1 cellular context compared by ENCODE assay signal in the genomic region with DNA sequence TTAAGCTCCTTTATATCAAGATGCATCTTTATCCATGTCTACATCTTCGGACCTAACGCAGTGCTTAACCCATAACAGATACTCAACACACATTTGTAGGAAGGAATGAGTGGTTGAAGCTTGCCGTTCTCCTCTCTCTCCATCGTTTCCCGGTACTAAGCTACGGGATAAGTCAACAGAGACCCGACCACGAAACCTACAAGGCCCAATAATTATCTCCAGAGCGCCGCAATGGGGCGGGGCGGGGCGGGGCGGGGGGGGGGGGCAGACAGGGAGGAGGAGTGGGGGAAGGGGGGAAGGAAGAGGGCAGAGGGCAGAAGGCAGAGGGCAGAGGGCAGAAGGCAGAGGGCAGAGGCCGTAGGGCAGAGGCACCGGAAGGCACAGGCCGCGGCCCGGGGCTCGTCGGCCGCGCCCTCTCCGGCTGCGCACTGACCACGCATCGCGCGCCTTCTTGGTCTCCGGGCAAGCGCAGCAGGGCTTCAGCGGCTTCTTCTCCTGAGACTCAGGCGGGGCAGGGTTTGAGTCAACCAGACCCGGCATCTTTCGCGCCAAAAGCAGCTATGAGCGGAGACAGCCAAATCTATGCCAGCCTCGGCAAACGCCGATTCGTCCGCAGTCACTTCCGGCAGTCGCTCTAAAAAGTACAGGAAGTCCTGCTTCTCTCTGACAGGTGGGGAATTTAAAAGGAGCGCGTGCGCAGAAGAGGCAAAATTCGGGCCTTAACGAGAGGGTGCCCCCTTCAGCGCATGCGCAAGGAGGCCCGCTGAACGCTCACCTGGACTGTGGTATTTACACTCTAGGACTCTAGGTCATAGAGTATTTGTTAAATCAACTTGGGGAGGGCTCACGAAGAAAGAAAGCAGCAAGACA.
TF ChIP-seq lines count a peak whose summit lies in the region.

A gene with protein sequence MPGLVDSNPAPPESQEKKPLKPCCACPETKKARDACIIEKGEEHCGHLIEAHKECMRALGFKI (minus strand): TSS at position 636 of the 870 bp plus-strand sequence. CDS start 96 bp downstream, at position 540.

TF ChIP-seq in HepG2, 621 proteins besides CTCF, POLR2A, EP300 and RAD21 (continued from another document and continues in another):
- TF ChIP-seq, protein P1, sequence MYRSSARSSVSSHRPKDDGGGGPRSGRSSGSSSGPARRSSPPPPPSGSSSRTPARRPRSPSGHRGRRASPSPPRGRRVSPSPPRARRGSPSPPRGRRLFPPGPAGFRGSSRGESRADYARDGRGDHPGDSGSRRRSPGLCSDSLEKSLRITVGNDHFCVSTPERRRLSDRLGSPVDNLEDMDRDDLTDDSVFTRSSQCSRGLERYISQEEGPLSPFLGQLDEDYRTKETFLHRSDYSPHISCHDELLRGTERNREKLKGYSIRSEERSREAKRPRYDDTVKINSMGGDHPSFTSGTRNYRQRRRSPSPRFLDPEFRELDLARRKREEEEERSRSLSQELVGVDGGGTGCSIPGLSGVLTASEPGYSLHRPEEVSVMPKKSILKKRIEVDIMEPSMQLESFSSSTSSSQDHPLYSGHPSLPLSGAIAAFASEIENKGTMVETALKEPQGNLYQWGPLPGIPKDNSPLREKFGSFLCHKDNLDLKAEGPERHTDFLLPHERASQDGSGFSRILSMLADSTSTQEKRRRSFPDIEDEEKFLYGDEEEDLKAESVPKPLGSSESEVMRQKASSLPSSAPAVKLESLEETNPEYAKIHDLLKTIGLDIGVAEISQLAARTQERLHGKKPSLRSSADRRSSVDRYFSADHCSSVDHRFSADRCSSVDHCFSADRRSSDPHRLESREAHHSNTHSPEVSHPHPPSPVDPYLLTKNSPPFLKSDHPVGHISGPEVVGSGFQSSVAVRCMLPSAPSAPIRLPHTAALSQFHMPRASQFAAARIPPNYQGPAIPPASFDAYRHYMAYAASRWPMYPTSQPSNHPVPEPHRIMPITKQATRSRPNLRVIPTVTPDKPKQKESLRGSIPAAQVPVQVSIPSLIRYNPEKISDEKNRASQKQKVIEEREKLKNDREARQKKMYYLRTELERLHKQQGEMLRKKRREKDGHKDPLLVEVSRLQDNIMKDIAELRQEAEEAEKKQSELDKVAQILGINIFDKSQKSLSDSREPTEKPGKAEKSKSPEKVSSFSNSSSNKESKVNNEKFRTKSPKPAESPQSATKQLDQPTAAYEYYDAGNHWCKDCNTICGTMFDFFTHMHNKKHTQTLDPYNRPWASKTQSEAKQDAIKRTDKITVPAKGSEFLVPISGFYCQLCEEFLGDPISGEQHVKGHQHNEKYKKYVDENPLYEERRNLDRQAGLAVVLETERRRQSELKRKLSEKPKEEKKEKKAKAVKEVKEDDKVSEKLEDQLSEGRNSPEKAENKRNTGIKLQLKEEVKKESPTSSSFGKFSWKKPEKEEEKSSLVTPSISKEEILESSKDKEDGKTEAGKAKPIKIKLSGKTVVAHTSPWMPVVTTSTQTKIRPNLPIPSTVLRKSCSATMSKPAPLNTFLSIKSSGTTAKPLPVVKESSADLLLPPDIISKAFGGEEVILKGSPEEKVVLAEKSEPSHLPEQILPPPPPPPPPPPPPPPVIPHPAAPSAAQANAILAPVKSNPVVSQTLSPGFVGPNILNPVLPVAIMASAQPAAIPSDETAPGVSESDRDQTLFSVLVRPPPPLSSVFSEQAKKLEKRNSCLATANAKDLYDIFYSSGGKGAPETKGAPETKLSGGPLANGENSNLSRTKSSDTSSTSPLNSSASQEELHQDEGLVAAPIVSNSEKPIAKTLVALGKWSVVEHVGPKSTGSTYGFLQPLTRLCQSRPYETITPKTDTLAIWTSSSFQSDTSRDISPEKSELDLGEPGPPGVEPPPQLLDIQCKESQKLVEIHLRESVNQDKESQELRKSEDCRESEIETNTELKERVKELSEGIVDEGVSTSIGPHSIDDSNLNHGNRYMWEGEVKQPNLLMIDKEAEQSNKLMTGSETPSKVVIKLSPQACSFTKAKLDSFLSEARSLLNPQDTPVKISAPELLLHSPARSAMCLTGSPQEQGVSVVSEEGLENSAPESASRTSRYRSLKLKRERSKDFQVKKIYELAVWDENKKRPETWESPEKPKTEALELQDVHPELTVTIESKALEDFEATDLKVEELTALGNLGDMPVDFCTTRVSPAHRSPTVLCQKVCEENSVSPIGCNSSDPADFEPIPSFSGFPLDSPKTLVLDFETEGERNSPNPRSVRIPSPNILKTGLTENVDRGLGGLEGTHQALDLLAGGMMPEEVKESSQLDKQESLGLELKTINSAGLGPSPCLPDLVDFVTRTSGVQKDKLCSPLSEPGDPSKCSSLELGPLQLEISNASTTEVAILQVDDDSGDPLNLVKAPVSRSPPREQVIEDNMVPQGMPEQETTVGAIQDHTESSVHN (CRISPR knock-in tag; IDR thresholded peaks at IDR 0.05), result no peak
- 0 out of 2 replicates have a peak, but pooled peaks have one; percentile 34 for TF ChIP-seq ZNF430 (CRISPR knock-in tag; IDR thresholded peaks at IDR 0.05)
- TF ChIP-seq, protein P2, sequence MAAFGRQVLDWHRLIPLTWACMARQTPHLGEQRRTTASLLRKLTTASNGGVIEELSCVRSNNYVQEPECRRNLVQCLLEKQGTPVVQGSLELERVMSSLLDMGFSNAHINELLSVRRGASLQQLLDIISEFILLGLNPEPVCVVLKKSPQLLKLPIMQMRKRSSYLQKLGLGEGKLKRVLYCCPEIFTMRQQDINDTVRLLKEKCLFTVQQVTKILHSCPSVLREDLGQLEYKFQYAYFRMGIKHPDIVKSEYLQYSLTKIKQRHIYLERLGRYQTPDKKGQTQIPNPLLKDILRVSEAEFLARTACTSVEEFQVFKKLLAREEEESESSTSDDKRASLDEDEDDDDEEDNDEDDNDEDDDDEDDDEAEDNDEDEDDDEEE (CRISPR knock-in tag; IDR thresholded peaks at IDR 0.05), result no peak
- peak; percentile 64 for TF ChIP-seq HNF4A (CRISPR knock-in tag; IDR thresholded peaks at IDR 0.05)
- peak; percentile 45; the same call in 1 of the 2 replicates for TF ChIP-seq RXRA (CRISPR knock-in tag; IDR thresholded peaks at IDR 0.05)
- peak; percentile 78; the same call in 1 of the 2 replicates for TF ChIP-seq ZSCAN31 (CRISPR knock-in tag; IDR thresholded peaks at IDR 0.05; ENCODE audit: low read depth)
- TF ChIP-seq, protein P3, sequence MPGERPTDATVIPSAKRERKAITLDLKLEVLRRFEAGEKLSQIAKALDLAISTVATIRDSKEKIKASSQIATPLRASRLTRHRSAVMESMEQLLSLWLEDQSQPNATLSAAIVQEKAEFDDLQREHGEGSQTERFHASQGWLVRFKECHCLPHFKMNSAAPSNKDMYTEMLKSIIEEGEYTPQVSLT (CRISPR knock-in tag; IDR thresholded peaks at IDR 0.05; ENCODE audit: borderline replicate concordance, low read depth), result no peak
- TF ChIP-seq PHF8 (CRISPR knock-in tag; IDR thresholded peaks at IDR 0.05), result peak; percentile 94
- TF ChIP-seq, protein P4, sequence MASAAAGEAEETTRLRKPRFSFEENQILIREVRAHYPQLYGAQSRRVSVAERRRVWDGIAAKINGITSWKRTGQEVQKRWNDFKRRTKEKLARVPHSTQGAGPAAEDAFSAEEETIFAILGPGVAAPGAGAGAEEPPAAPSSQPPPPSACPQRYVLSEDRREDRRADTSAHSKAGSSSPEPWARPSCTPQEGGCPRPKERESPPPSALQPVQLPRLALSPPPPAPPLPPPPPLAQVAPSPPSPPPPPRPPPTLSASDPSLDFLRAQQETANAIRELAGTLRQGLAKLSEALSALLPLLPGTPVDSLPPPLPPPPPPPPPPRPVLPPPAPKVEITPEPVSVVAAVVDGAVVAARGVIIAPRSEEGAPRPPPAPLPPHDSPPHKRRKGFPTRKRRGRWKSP (CRISPR knock-in tag; IDR thresholded peaks at IDR 0.05), result 0 out of 2 replicates have a peak, but pooled peaks have one; percentile 45
- TF ChIP-seq, protein P5, sequence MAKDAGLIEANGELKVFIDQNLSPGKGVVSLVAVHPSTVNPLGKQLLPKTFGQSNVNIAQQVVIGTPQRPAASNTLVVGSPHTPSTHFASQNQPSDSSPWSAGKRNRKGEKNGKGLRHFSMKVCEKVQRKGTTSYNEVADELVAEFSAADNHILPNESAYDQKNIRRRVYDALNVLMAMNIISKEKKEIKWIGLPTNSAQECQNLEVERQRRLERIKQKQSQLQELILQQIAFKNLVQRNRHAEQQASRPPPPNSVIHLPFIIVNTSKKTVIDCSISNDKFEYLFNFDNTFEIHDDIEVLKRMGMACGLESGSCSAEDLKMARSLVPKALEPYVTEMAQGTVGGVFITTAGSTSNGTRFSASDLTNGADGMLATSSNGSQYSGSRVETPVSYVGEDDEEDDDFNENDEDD (CRISPR knock-in tag; IDR thresholded peaks at IDR 0.05; ENCODE audit: borderline replicate concordance), result peak; percentile 86; the same call in 1 of the 2 replicates
- no peak for TF ChIP-seq DNMT1 (CRISPR knock-in tag; IDR thresholded peaks at IDR 0.05)
- peak; percentile 85 for TF ChIP-seq THAP11 (CRISPR knock-in tag; IDR thresholded peaks at IDR 0.05)
- TF ChIP-seq, protein P6, sequence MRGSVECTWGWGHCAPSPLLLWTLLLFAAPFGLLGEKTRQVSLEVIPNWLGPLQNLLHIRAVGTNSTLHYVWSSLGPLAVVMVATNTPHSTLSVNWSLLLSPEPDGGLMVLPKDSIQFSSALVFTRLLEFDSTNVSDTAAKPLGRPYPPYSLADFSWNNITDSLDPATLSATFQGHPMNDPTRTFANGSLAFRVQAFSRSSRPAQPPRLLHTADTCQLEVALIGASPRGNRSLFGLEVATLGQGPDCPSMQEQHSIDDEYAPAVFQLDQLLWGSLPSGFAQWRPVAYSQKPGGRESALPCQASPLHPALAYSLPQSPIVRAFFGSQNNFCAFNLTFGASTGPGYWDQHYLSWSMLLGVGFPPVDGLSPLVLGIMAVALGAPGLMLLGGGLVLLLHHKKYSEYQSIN (CRISPR knock-in tag; IDR thresholded peaks at IDR 0.05; ENCODE audit: borderline replicate concordance), result no peak
- TF ChIP-seq, protein P7, sequence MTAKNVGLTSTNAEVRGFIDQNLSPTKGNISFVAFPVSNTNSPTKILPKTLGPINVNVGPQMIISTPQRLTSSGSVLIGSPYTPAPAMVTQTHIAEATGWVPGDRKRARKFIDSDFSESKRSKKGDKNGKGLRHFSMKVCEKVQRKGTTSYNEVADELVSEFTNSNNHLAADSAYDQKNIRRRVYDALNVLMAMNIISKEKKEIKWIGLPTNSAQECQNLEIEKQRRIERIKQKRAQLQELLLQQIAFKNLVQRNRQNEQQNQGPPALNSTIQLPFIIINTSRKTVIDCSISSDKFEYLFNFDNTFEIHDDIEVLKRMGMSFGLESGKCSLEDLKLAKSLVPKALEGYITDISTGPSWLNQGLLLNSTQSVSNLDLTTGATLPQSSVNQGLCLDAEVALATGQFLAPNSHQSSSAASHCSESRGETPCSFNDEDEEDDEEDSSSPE (CRISPR knock-in tag; IDR thresholded peaks at IDR 0.05), result peak; percentile 87
- peak; percentile 69 for TF ChIP-seq NFYC (CRISPR knock-in tag; IDR thresholded peaks at IDR 0.05)
- TF ChIP-seq, protein P8, sequence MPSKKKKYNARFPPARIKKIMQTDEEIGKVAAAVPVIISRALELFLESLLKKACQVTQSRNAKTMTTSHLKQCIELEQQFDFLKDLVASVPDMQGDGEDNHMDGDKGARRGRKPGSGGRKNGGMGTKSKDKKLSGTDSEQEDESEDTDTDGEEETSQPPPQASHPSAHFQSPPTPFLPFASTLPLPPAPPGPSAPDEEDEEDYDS (CRISPR knock-in tag; IDR thresholded peaks at IDR 0.05), result peak; percentile 84
- TF ChIP-seq ZNF234 (CRISPR knock-in tag; conservative IDR thresholded peaks at IDR 0.05), result no peak
- peak; percentile 65 for TF ChIP-seq HNRNPLL (IDR thresholded peaks at IDR 0.05; ENCODE audit: low read depth, low read length, poor library complexity, severe bottlenecking)
- no peak for TF ChIP-seq ZNF253 (CRISPR knock-in tag; IDR thresholded peaks at IDR 0.05; ENCODE audit: borderline replicate concordance)
- TF ChIP-seq, protein P9, sequence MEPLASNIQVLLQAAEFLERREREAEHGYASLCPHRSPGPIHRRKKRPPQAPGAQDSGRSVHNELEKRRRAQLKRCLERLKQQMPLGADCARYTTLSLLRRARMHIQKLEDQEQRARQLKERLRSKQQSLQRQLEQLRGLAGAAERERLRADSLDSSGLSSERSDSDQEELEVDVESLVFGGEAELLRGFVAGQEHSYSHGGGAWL (CRISPR knock-in tag; IDR thresholded peaks at IDR 0.05), result peak; percentile 47; the same call in 1 of the 2 replicates
- TF ChIP-seq, protein P10, sequence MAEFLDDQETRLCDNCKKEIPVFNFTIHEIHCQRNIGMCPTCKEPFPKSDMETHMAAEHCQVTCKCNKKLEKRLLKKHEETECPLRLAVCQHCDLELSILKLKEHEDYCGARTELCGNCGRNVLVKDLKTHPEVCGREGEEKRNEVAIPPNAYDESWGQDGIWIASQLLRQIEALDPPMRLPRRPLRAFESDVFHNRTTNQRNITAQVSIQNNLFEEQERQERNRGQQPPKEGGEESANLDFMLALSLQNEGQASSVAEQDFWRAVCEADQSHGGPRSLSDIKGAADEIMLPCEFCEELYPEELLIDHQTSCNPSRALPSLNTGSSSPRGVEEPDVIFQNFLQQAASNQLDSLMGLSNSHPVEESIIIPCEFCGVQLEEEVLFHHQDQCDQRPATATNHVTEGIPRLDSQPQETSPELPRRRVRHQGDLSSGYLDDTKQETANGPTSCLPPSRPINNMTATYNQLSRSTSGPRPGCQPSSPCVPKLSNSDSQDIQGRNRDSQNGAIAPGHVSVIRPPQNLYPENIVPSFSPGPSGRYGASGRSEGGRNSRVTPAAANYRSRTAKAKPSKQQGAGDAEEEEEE (CRISPR knock-in tag; IDR thresholded peaks at IDR 0.05; ENCODE audit: borderline replicate concordance), result no peak
- TF ChIP-seq, protein P11, sequence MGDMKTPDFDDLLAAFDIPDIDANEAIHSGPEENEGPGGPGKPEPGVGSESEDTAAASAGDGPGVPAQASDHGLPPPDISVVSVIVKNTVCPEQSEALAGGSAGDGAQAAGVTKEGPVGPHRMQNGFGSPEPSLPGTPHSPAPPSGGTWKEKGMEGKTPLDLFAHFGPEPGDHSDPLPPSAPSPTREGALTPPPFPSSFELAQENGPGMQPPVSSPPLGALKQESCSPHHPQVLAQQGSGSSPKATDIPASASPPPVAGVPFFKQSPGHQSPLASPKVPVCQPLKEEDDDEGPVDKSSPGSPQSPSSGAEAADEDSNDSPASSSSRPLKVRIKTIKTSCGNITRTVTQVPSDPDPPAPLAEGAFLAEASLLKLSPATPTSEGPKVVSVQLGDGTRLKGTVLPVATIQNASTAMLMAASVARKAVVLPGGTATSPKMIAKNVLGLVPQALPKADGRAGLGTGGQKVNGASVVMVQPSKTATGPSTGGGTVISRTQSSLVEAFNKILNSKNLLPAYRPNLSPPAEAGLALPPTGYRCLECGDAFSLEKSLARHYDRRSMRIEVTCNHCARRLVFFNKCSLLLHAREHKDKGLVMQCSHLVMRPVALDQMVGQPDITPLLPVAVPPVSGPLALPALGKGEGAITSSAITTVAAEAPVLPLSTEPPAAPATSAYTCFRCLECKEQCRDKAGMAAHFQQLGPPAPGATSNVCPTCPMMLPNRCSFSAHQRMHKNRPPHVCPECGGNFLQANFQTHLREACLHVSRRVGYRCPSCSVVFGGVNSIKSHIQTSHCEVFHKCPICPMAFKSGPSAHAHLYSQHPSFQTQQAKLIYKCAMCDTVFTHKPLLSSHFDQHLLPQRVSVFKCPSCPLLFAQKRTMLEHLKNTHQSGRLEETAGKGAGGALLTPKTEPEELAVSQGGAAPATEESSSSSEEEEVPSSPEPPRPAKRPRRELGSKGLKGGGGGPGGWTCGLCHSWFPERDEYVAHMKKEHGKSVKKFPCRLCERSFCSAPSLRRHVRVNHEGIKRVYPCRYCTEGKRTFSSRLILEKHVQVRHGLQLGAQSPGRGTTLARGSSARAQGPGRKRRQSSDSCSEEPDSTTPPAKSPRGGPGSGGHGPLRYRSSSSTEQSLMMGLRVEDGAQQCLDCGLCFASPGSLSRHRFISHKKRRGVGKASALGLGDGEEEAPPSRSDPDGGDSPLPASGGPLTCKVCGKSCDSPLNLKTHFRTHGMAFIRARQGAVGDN (CRISPR knock-in tag; IDR thresholded peaks at IDR 0.05), result peak; percentile 91
